ENCODE assay signal across 14 cellular contexts in genomic region chr7:44394636-44395035, GRCh38.
DNase-seq lines count a peak whose midpoint lies in the region; TF ChIP-seq lines count a peak whose summit lies in the region.
"Had no signal": no experiment of that assay in that cellular context is flagged by ENCODE, and none has a peak within 500 bp of the region (broad histone marks: within the 10 kb centered on the region; RNA-seq: fewer than 3 reads in every experiment).

No MANE protein-coding gene starts in this region.

- H3K9me3 ChIP-seq in right atrium auricular region (no peaks in the 10 kb centered on the region), left ventricle myocardium inferior (replicated peaks) (no peaks in the 10 kb centered on the region), endodermal cell (ENCODE audit: control insufficient read depth, low read length) (no peaks in the 10 kb centered on the region), vagina (no peaks in the 10 kb centered on the region), mammary epithelial cell (replicated peaks; ENCODE audit: insufficient read depth, low read length) (no peaks in the 10 kb centered on the region)

- in situ Hi-C loops in mammary epithelial cell (cut with MboI; ENCODE audit: low sequenced_read_pairs in 2 of 2) = no loop called here

- TF ChIP-seq CTCF in right atrium auricular region (IDR thresholded peaks at IDR 0.05) (no peak), left ventricle myocardium inferior (IDR thresholded peaks at IDR 0.05; ENCODE audit: borderline replicate concordance) (no peak), endodermal cell (conservative IDR thresholded peaks at IDR 0.05) (no peak), vagina (IDR thresholded peaks at IDR 0.05) (no peak), mammary epithelial cell (conservative IDR thresholded peaks at IDR 0.05 in 1 of 2, IDR thresholded peaks at IDR 0.05 in 1 of 2; ENCODE audit: extremely low read depth in 1 of 2, insufficient read depth in 1 of 2, low read depth in 1 of 2, low read length in 2 of 2) (no peak)

- no peak overlapping the region for H3K4me3 ChIP-seq in right atrium auricular region
- no peak overlapping the region for H3K4me3 ChIP-seq in left ventricle myocardium inferior
- H3K4me3 ChIP-seq in endodermal cell (ENCODE audit: low read length) = no peak overlapping the region
- H3K4me3 ChIP-seq in vagina = no peak overlapping the region
- no peak overlapping the region for H3K4me3 ChIP-seq in mammary epithelial cell (replicated peaks in 1 of 3; ENCODE audit: insufficient read depth in 1 of 3, low read depth in 2 of 3, low read length in 3 of 3)
- H3K4me3 ChIP-seq: SK-N-MC had no signal

- H3K27ac Mint-ChIP-seq in endodermal cell = no peak overlapping the region

- H3K4me1 ChIP-seq in right atrium auricular region = peaks cover 0 to 32% of the 10 kb centered on the region in 2 donors
- peaks cover 33% of the 10 kb centered on the region for H3K4me1 ChIP-seq in left ventricle myocardium inferior
- no peaks in the 10 kb centered on the region for H3K4me1 ChIP-seq in endodermal cell (ENCODE audit: control insufficient read depth, insufficient read depth, low read length)
- H3K4me1 ChIP-seq in vagina = no peaks in the 10 kb centered on the region
- H3K4me1 ChIP-seq in mammary epithelial cell (ENCODE audit: insufficient read depth, low read length) = no peaks in the 10 kb centered on the region

- H3K36me3 ChIP-seq in right atrium auricular region (peaks cover 28% of the 10 kb centered on the region), left ventricle myocardium inferior (peaks cover 35% of the 10 kb centered on the region), endodermal cell (ENCODE audit: control insufficient read depth, insufficient read depth, low read length) (peaks cover 52% of the 10 kb centered on the region), vagina (peaks cover 0 to 46% of the 10 kb centered on the region in 2 donors), mammary epithelial cell (ENCODE audit: insufficient read depth, low read length) (peaks cover 7% of the 10 kb centered on the region)

- H3K4me1 Mint-ChIP-seq in endodermal cell = no peaks in the 10 kb centered on the region

- peaks cover 14% of the 10 kb centered on the region for H3K79me2 ChIP-seq in mammary epithelial cell (ENCODE audit: insufficient read depth, low read length)

- no peak for TF ChIP-seq POLR2A in vagina (IDR thresholded peaks at IDR 0.05)

- intact Hi-C loops in left ventricle myocardium inferior (cut with micrococcal nuclease) (loop anchor here (10.0 kb wide), 1 partner anchor 80 kb away; no protein-coding TSS in a partner anchor), vagina (cut with DNase I) (no loop called here), mammary epithelial cell (cut with micrococcal nuclease) (no loop called here)

- no peaks in the 10 kb centered on the region for H3K27me3 ChIP-seq in right atrium auricular region
- no peaks in the 10 kb centered on the region for H3K27me3 ChIP-seq in left ventricle myocardium inferior (ENCODE audit: low read depth)
- no peaks in the 10 kb centered on the region for H3K27me3 ChIP-seq in endodermal cell (ENCODE audit: control insufficient read depth, insufficient read depth, low read length, poor library complexity, severe bottlenecking)
- no peaks in the 10 kb centered on the region for H3K27me3 ChIP-seq in vagina
- H3K27me3 ChIP-seq in mammary epithelial cell (ENCODE audit: insufficient read depth, low read length) = no peaks in the 10 kb centered on the region

- CTCF ChIA-PET in mammary epithelial cell (lab: Charles Lee; ENCODE audit: low non-redundant PET) = no interaction called here

- dilution Hi-C loops in mammary epithelial cell (cut with HindIII; ENCODE audit: low sequenced_read_pairs) = no loop called here

- no peaks in the 10 kb centered on the region for H4K20me1 ChIP-seq in mammary epithelial cell (ENCODE audit: insufficient read depth, low read length)

- H3K27ac ChIP-seq in right atrium auricular region (no peak overlapping the region), left ventricle myocardium inferior (replicated peaks) (no peak overlapping the region), endodermal cell (ENCODE audit: low read depth, low read length) (no peak overlapping the region), vagina (no peak overlapping the region), mammary epithelial cell (ENCODE audit: insufficient read depth, low read depth, low read length) (no peak overlapping the region)
- H3K27ac ChIP-seq: SK-N-MC had no signal

- H3K9ac ChIP-seq in endodermal cell (ENCODE audit: extremely low read depth, low read length, poor library complexity, severe bottlenecking) (no peak overlapping the region), mammary epithelial cell (ENCODE audit: insufficient read depth, low read length) (no peak overlapping the region)

- BruUV-seq in mammary epithelial cell (replicated peaks; lab: Mats Ljungman, UMichigan) = no TSS peak

- no peak overlapping the region for H3K4me2 ChIP-seq in mammary epithelial cell (ENCODE audit: insufficient read depth, low read depth, low read length)

- no peak overlapping the region for H2AFZ ChIP-seq in mammary epithelial cell (ENCODE audit: low read depth, low read length)

- no peaks in the 10 kb centered on the region for H3K27me3 Mint-ChIP-seq in endodermal cell (ENCODE audit: insufficient read depth)
- H3K27me3 Mint-ChIP-seq: IgD-negative memory B cell had no signal

- no peaks in the 10 kb centered on the region for H3K9me3 Mint-ChIP-seq in endodermal cell
- H3K9me3 Mint-ChIP-seq: IgD-negative memory B cell had no signal

- DNase-seq in NCI-H1105 treated with DMSO at 0.1 percent for 48 hours (lab: John Stamatoyannopoulos, UW) (peak; percentile 49), NCI-H1105 (lab: John Stamatoyannopoulos, UW) (no peak), right atrium auricular region (ENCODE audit: low spot score) (peak; percentile 18), left ventricle myocardium inferior (no peak), endodermal cell (peak; percentile 30), vagina (ENCODE audit: extremely low spot score in 2 of 2) (peak; percentile 32 to 79), mammary epithelial cell (no peak)
- DNase-seq in stimulated activated CD4-positive, alpha-beta T cell treated with anti-CD3 and anti-CD28 coated beads, Interleukin-15, amount 100 ng/mL, for 24 hours = no peak
- DNase-seq: C1 segment of cervical spinal cord, HCEC 1CT, MV-4-11, PC-3 had no signal

- 95 to 100% methylated on average over 2 of the region's 2 CpGs for WGBS in endodermal cell (ENCODE audit: insufficient coverage in 1 of 2, insufficient read length in 1 of 2), 2 experiments
- 100% methylated on average over 2 of the region's 2 CpGs for WGBS in mammary epithelial cell (ENCODE audit: low coverage, missing lambda C conversion rate)

- H3K36me3 Mint-ChIP-seq in endodermal cell (ENCODE audit: low read depth) = peaks cover 23% of the 10 kb centered on the region

- no peak overlapping the region for H3K4me3 Mint-ChIP-seq in endodermal cell
- H3K4me3 Mint-ChIP-seq: IgD-negative memory B cell had no signal

Comparison
In these comparisons a context has a peak if more than half of its experiments do, and no peak if none do; other contexts are left out.
1. DNase-seq: peak in NCI-H1105 treated with DMSO at 0.1 percent for 48 hours (single experiment), right atrium auricular region (single experiment), endodermal cell (single experiment) and vagina (2 of 2); none in NCI-H1105 (single experiment), left ventricle myocardium inferior (single experiment), stimulated activated CD4-positive, alpha-beta T cell treated with anti-CD3 and anti-CD28 coated beads, Interleukin-15, amount 100 ng/mL, for 24 hours (single experiment) and mammary epithelial cell (single experiment).